Comparison of ENCODE assay signal across 25 cellular contexts in genomic region chrX:29627833-29628232, GRCh38.
DNase-seq lines count a peak whose midpoint lies in the region; ATAC-seq, FAIRE-seq and TF ChIP-seq lines count a peak whose summit lies in the region.
"Had no signal": no experiment of that assay in that cellular context is flagged by ENCODE, and none has a peak within 500 bp of the region (broad histone marks: within the 10 kb centered on the region; RNA-seq: fewer than 3 reads in every experiment).

No MANE protein-coding gene starts in this region.

- no peak for TF ChIP-seq CTCF in GM06990 (IDR thresholded peaks at IDR 0.05; ENCODE audit: insufficient read depth, low read length, poor library complexity, severe bottlenecking)
- TF ChIP-seq CTCF in ascending aorta (IDR thresholded peaks at IDR 0.05), result no peak
- no peak for TF ChIP-seq CTCF in colonic mucosa (IDR thresholded peaks at IDR 0.05)

- DNase-seq in GM06990 (ENCODE audit: extremely low read depth, insufficient read length) (peak; percentile 9), LoVo (ENCODE audit: low spot score) (peak; percentile 13), ascending aorta (ENCODE audit: low spot score in 2 of 2) (no peak), colonic mucosa (no peak), HEK293T (ENCODE audit: extremely low spot score) (no peak)
- DNase-seq: activated CD4-positive, alpha-beta T cell treated with anti-CD3 and anti-CD28 coated beads for 48 hours; activated CD8-positive, alpha-beta memory T cell treated with anti-CD3 and anti-CD28 coated beads, Interleukin-2, amount 10 ng/mL, durations not matched to agents 7 days and 5 days; foreskin fibroblast; KG1; mammary epithelial cell; NCI-H187; NCI-H2227 treated with DMSO at 0.1 percent for 48 hours; NCI-H774; SHP77 treated with DMSO at 0.1 percent for 48 hours; stimulated activated CD4-positive, alpha-beta T cell treated with anti-CD3 and anti-CD28 coated beads, Interleukin-12 subunit alpha, Interleukin-12 subunit beta, amount 100 ng/mL, for 4 hours; T-helper 1 cell; uterus had no signal

- H3K4me3 ChIP-seq in GM06990 (replicated peaks; ENCODE audit: low read depth, low read length) (no peak overlapping the region), ascending aorta (no peak overlapping the region), colonic mucosa (no peak overlapping the region)
- H3K4me3 ChIP-seq: right atrium auricular region, uterus had no signal

- H3K9ac ChIP-seq in colonic mucosa (ENCODE audit: low read depth in 2 of 2, low read length in 2 of 2), result no peak overlapping the region

- intact Hi-C loops in ascending aorta (cut with DNase I) (no loop called here), colonic mucosa (cut with DNase I) (no loop called here)

- peak; percentile 31 for FAIRE-seq in colon (lab: Jason Lieb, UNC)
- FAIRE-seq: D721Med, G401.6 had no signal

- no peaks in the 10 kb centered on the region for H3K36me3 ChIP-seq in GM06990 (ENCODE audit: control insufficient read depth, insufficient read depth, low read length)
- H3K36me3 ChIP-seq in ascending aorta, result no peaks in the 10 kb centered on the region
- H3K36me3 ChIP-seq in colonic mucosa, result no peaks in the 10 kb centered on the region
- H3K36me3 ChIP-seq: right atrium auricular region, uterus had no signal

- H3K27me3 ChIP-seq in GM06990 (replicated peaks; ENCODE audit: control insufficient read depth, insufficient read depth, low read length) (no peaks in the 10 kb centered on the region), ascending aorta (no peaks in the 10 kb centered on the region), colonic mucosa (no peaks in the 10 kb centered on the region)
- H3K27me3 ChIP-seq: right atrium auricular region, uterus had no signal

- POLR2A ChIA-PET in HEK293T (lab: Yijun Ruan, JAX), result no interaction called here

- H3K4me1 ChIP-seq in ascending aorta (no peaks in the 10 kb centered on the region), colonic mucosa (no peaks in the 10 kb centered on the region)
- H3K4me1 ChIP-seq: right atrium auricular region, uterus had no signal

- H3K27ac ChIP-seq in ascending aorta, result no peak overlapping the region
- no peak overlapping the region for H3K27ac ChIP-seq in colonic mucosa
- H3K27ac ChIP-seq: C4-2B, right atrium auricular region, uterus had no signal

- CTCF ChIA-PET in HEK293T (lab: Yijun Ruan, JAX), result no interaction called here

- peak; percentile 59 for ATAC-seq in GM19463 (IDR thresholded peaks at IDR 0.05; ENCODE audit: unreplicated experiment)
- ATAC-seq in GM18520 (IDR thresholded peaks at IDR 0.05; ENCODE audit: unreplicated experiment), result no peak
- ATAC-seq: activated CD8-positive, alpha-beta memory T cell treated with anti-CD3 and anti-CD28 coated beads, Interleukin-2, amount 10 ng/mL, durations not matched to agents 7 days and 5 days; activated naive CD4-positive, alpha-beta T cell treated with anti-CD3 and anti-CD28 coated beads, Interleukin-2, amount 50 U/mL, for 72 hours had no signal

- no peaks in the 10 kb centered on the region for H3K9me3 ChIP-seq in ascending aorta
- no peaks in the 10 kb centered on the region for H3K9me3 ChIP-seq in colonic mucosa
- H3K9me3 ChIP-seq: right atrium auricular region, uterus had no signal

TF ChIP-seq in HEK293T, 16 proteins besides CTCF, POLR2A, EP300 and RAD21:
- TF ChIP-seq CTBP1 (IDR thresholded peaks at IDR 0.05; ENCODE audit: borderline replicate concordance), result no peak
- no peak for TF ChIP-seq FOXK2 (IDR thresholded peaks at IDR 0.05)
- TF ChIP-seq SUZ12 (IDR thresholded peaks at IDR 0.05), result no peak
- TF ChIP-seq NFRKB (IDR thresholded peaks at IDR 0.05), result no peak
- no peak for TF ChIP-seq FOXM1 (IDR thresholded peaks at IDR 0.05; ENCODE audit: borderline replicate concordance)
- TF ChIP-seq HDGF (IDR thresholded peaks at IDR 0.05; ENCODE audit: borderline replicate concordance), result no peak
- TF ChIP-seq ARNT (IDR thresholded peaks at IDR 0.05), result no peak
- TF ChIP-seq BHLHE40 (IDR thresholded peaks at IDR 0.05; ENCODE audit: borderline replicate concordance), result no peak
- TF ChIP-seq TARDBP (IDR thresholded peaks at IDR 0.05), result no peak
- TF ChIP-seq FOXA1 (IDR thresholded peaks at IDR 0.05), result no peak
- no peak for TF ChIP-seq L3MBTL2 (conservative IDR thresholded peaks at IDR 0.05)
- TF ChIP-seq LEF1 (IDR thresholded peaks at IDR 0.05; ENCODE audit: borderline replicate concordance), result no peak
- no peak for TF ChIP-seq ELF4 (IDR thresholded peaks at IDR 0.05)
- TF ChIP-seq SP1 (IDR thresholded peaks at IDR 0.05), result no peak
- TF ChIP-seq ZNF384 (IDR thresholded peaks at IDR 0.05), result no peak
- no peak for TF ChIP-seq PKNOX1 (IDR thresholded peaks at IDR 0.05)
TF ChIP-seq in HEK293T: peak in this region for 0.

Comparison
In these comparisons a context has a peak if more than half of its experiments do, and no peak if none do; other contexts are left out.
1. DNase-seq: peak in GM06990 (single experiment) and LoVo (single experiment); none in ascending aorta (0 of 2), colonic mucosa (single experiment) and HEK293T (single experiment).